In the genomic region with DNA sequence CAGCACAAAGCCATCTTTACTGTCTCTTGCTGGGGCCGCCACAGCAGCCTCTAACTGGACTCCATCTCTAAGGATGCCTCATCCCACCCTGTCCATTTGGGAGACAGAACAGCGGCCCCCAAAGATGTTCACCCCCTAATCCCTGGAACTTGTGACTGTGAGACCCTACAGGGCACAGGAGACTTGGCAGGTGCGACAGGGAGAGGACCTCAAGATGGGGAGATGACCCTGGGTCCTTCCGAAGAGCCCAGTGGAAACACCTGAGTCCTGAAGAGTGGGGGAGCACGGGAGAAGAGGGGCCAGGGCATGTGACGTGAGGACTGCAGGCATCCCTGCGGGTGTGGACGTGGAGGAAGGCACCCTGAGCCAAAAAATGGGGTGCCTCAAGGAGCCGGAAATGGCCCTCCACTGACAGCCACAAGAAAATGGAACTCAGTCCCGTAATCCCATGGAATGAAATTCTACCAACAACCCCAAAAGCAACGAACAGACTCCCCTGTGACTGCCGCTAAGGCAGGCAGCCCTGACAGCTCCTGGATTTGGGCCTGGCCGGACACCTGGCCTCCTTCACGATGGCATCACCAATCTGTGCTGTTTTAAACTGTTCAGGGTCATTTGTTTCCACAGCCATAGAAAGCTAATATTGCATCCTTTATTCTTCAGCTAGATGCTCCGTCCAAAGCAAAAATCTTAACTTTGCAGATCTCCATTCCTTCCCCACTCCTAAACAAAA, we compare ENCODE assay signal across 23 cellular contexts.
"Had no signal": no experiment of that assay in that cellular context is flagged by ENCODE, and none has a peak within 500 bp of the region (broad histone marks: within the 10 kb centered on the region; RNA-seq: fewer than 3 reads in every experiment).

No MANE protein-coding gene starts in this region.

- ATAC-seq: HepG2, Panc1, PC-3, SK-N-SH treated with all-trans-retinoic acid at 6 μM for 48 hours had no signal

- H3K27ac ChIP-seq: RWPE1, SJCRH30 had no signal

- H3K4me3 ChIP-seq: MG63, SJCRH30 had no signal

- H3K27me3 ChIP-seq: MG63, SJCRH30 had no signal

- H3K9me3 ChIP-seq: MG63, SJCRH30 had no signal

- DNase-seq: IMR-90; Karpas-422; KG1; MG63; NCI-H1092; NCI-H1105 treated with DMSO at 0.1 percent for 48 hours; NCI-H1417 treated with DMSO at 0.1 percent for 48 hours; NCI-H146; NCI-H1694 treated with DMSO at 0.1 percent for 48 hours; NCI-H1930; NCI-H2081; NCI-H2107; NCI-H524; NCI-H526 treated with DMSO at 0.1 percent for 48 hours; NCI-H748 treated with DMSO at 0.1 percent for 48 hours; NK-92 treated with Interleukin-12 subunit alpha and Interleukin-12 subunit beta, amount 100 ng/mL, for 24 hours; PC-3; SHP77; SJCRH30 had no signal

- H3K4me1 ChIP-seq: SJCRH30 had no signal
